2 cellular contexts compared by ENCODE assay signal in genomic region chr16:67014641-67015315, GRCh38.
TF ChIP-seq lines count a peak whose summit lies in the region.

No MANE protein-coding gene starts in this region.

TF ChIP-seq in SK-N-SH, 30 proteins besides CTCF, POLR2A, EP300 and RAD21:
- TF ChIP-seq FOXJ3 (CRISPR knock-in tag; IDR thresholded peaks at IDR 0.05) (no peak), NFIC (IDR thresholded peaks at IDR 0.05; ENCODE audit: borderline replicate concordance) (no peak), JUND (IDR thresholded peaks at IDR 0.05) (no peak), MAX (IDR thresholded peaks at IDR 0.05; ENCODE audit: low read depth) (no peak), RXRA (IDR thresholded peaks at IDR 0.05; ENCODE audit: borderline replicate concordance, low read depth) (no peak), POLR2AphosphoS5 (IDR thresholded peaks at IDR 0.05; ENCODE audit: low read depth, low read length) (no peak), GATA2 (CRISPR knock-in tag; IDR thresholded peaks at IDR 0.05) (no peak), TCF12 (IDR thresholded peaks at IDR 0.05) (no peak), GABPA (IDR thresholded peaks at IDR 0.05; ENCODE audit: low read depth) (no peak)

TF ChIP-seq in SK-N-SH treated with all-trans-retinoic acid at 6 μM for 48 hours, 23 proteins besides CTCF, POLR2A, EP300 and RAD21:
- TF ChIP-seq TOX (CRISPR knock-in tag; IDR thresholded peaks at IDR 0.05; ENCODE audit: borderline replicate concordance) (no peak), ZNF8 (CRISPR knock-in tag; IDR thresholded peaks at IDR 0.05) (no peak), TSHZ2 (CRISPR knock-in tag; IDR thresholded peaks at IDR 0.05) (no peak), RARB (CRISPR knock-in tag; IDR thresholded peaks at IDR 0.05) (no peak), ARNTL (CRISPR knock-in tag; IDR thresholded peaks at IDR 0.05; ENCODE audit: borderline replicate concordance, low read depth) (no peak), CREB5 (CRISPR knock-in tag; IDR thresholded peaks at IDR 0.05; ENCODE audit: low read depth) (no peak), GLIS3 (CRISPR knock-in tag; IDR thresholded peaks at IDR 0.05) (no peak), ZFP30 (CRISPR knock-in tag; IDR thresholded peaks at IDR 0.05) (no peak), PATZ1 (CRISPR knock-in tag; IDR thresholded peaks at IDR 0.05; ENCODE audit: borderline replicate concordance) (no peak), SNAI2 (CRISPR knock-in tag; IDR thresholded peaks at IDR 0.05) (no peak), POU6F1 (CRISPR knock-in tag; IDR thresholded peaks at IDR 0.05; ENCODE audit: borderline replicate concordance, low read depth) (no peak), ZC3H10 (CRISPR knock-in tag; IDR thresholded peaks at IDR 0.05) (no peak)
